9 cellular contexts compared by ENCODE assay signal in genomic region chr2:106566050-106566449, GRCh38.
DNase-seq lines count a peak whose midpoint lies in the region; ATAC-seq and TF ChIP-seq lines count a peak whose summit lies in the region.
"Had no signal": no experiment of that assay in that cellular context is flagged by ENCODE, and none has a peak within 500 bp of the region (broad histone marks: within the 10 kb centered on the region; RNA-seq: fewer than 3 reads in every experiment).

No MANE protein-coding gene starts in this region.

- DNase-seq in NCI-H524 (lab: John Stamatoyannopoulos, UW) = peak; percentile 6 to 47
- DNase-seq in NCI-H524 treated with DMSO at 0.1 percent for 48 hours (lab: John Stamatoyannopoulos, UW) = no peak
- peak; percentile 15 for DNase-seq in NCI-H460 (ENCODE audit: extremely low read depth, low read depth)
- DNase-seq in glutamatergic neuron = peak; percentile 47
- DNase-seq in stimulated activated CD4-positive, alpha-beta T cell treated with anti-CD3 and anti-CD28 coated beads, Interleukin-4, amount 100 ng/mL, for 1 hour = peak; percentile 46
- DNase-seq in globus pallidus (ENCODE audit: low spot score) = no peak
- DNase-seq: ACHN had no signal

- ATAC-seq in HG03280 (IDR thresholded peaks at IDR 0.05; ENCODE audit: unreplicated experiment) (no peak), GM21737 (IDR thresholded peaks at IDR 0.05; ENCODE audit: unreplicated experiment) (no peak)

- no peak overlapping the region for H3K4me3 Mint-ChIP-seq in glutamatergic neuron (ENCODE audit: unreplicated experiment)

- H3K4me1 Mint-ChIP-seq in glutamatergic neuron (ENCODE audit: low read depth, unreplicated experiment) = peaks cover 8% of the 10 kb centered on the region

- no peaks in the 10 kb centered on the region for H3K36me3 Mint-ChIP-seq in glutamatergic neuron (ENCODE audit: unreplicated experiment)

- H3K27me3 Mint-ChIP-seq in glutamatergic neuron (ENCODE audit: unreplicated experiment) = peaks cover 2% of the 10 kb centered on the region

- H3K27ac Mint-ChIP-seq in glutamatergic neuron (ENCODE audit: unreplicated experiment) = peak overlapping the region; percentile 84

- H3K9me3 Mint-ChIP-seq in glutamatergic neuron (ENCODE audit: unreplicated experiment) = peaks cover 2% of the 10 kb centered on the region

- TF ChIP-seq CTCF in glutamatergic neuron (IDR thresholded peaks at IDR 0.05; ENCODE audit: partially characterized antibody, unreplicated experiment) = no peak

Comparison
In these comparisons a context has a peak if more than half of its experiments do, and no peak if none do; other contexts are left out.
1. DNase-seq: peak in NCI-H524 (2 of 2), NCI-H460 (single experiment), glutamatergic neuron (single experiment) and stimulated activated CD4-positive, alpha-beta T cell treated with anti-CD3 and anti-CD28 coated beads, Interleukin-4, amount 100 ng/mL, for 1 hour (single experiment); none in NCI-H524 treated with DMSO at 0.1 percent for 48 hours (single experiment) and globus pallidus (single experiment).